ENCODE assay signal across 31 cellular contexts in genomic region chr10:112654794-112655193, GRCh38.
"Had no signal": no experiment of that assay in that cellular context is flagged by ENCODE, and none has a peak within 500 bp of the region (broad histone marks: within the 10 kb centered on the region; RNA-seq: fewer than 3 reads in every experiment).

No MANE protein-coding gene starts in this region.

- H3K4me2 ChIP-seq: neural progenitor cell, smooth muscle cell had no signal

- ATAC-seq: natural killer cell; psoas muscle; right cardiac atrium; sciatic nerve; stimulated activated memory B cell treated with anti-CD40 and anti-IgM and Interleukin-4, amounts not matched to agents 10 μg/mL and 1 μg/mL and 100 μg/mL, for 72 hours; stimulated activated naive CD8-positive, alpha-beta T cell treated with anti-CD3 and anti-CD28 coated beads, Interleukin-15, amount 100 ng/mL, for 72 hours; stimulated activated naive CD8-positive, alpha-beta T cell treated with anti-CD3 and anti-CD28 coated beads, Interleukin-15, Interleukin-2, amounts not matched to agents 100 U/mL and 50 U/mL, for 24 hours; upper lobe of right lung had no signal

- H3K79me2 ChIP-seq: parathyroid adenoma had no signal

- H3K9ac ChIP-seq: neural progenitor cell, parathyroid adenoma had no signal

- DNase-seq: natural killer cell; occipital lobe; ovary; posterior cingulate gyrus; psoas muscle; right cardiac atrium; spleen; stimulated activated CD4-positive, alpha-beta T cell treated with anti-CD3 and anti-CD28 coated beads, Interleukin-12 subunit alpha, Interleukin-12 subunit beta, amount 100 ng/mL, for 4 hours; stimulated activated CD4-positive, alpha-beta T cell treated with anti-CD3 and anti-CD28 coated beads, Interleukin-1b, Interleukin-23, amount 100 ng/mL, for 48 hours; stimulated activated CD4-positive, alpha-beta T cell treated with anti-CD3 and anti-CD28 coated beads, Interleukin-4, amount 100 ng/mL, for 1 hour; stimulated activated CD4-positive, alpha-beta T cell treated with anti-CD3 and anti-CD28 coated beads, Interleukin-4, amount 100 ng/mL, for 4 hours; stimulated activated CD8-positive, alpha-beta memory T cell treated with anti-CD3 and anti-CD28 coated beads, Interleukin-4, amount 100 ng/mL, for 48 hours; stimulated activated naive CD4-positive, alpha-beta T cell; stimulated activated naive CD8-positive, alpha-beta T cell treated with anti-CD3 and anti-CD28 coated beads, Interleukin-15, amount 100 ng/mL, for 72 hours; stimulated activated naive CD8-positive, alpha-beta T cell treated with anti-CD3 and anti-CD28 coated beads, Interleukin-15, Interleukin-2, amounts not matched to agents 100 U/mL and 50 U/mL, for 24 hours; substantia nigra; testis; tibial artery; transverse colon; upper lobe of right lung; uterus had no signal

- H3K9me3 ChIP-seq: ovary, psoas muscle, spleen, suprapubic skin, testis, tibial artery, transverse colon, upper lobe of right lung, uterus had no signal

- H3K4me1 ChIP-seq: parathyroid adenoma, psoas muscle, spleen, suprapubic skin, testis, tibial artery, transverse colon, upper lobe of right lung, uterus had no signal

- H3K4me1 Mint-ChIP-seq: natural killer cell; nephron; stimulated activated memory B cell treated with anti-CD40 and anti-IgM and Interleukin-4, amounts not matched to agents 10 μg/mL and 1 μg/mL and 100 μg/mL, for 72 hours; stimulated activated naive CD8-positive, alpha-beta T cell treated with anti-CD3 and anti-CD28 coated beads, Interleukin-15, amount 100 ng/mL, for 72 hours had no signal

- H3K27me3 Mint-ChIP-seq: progenitor cell of endocrine pancreas; stimulated activated memory B cell treated with anti-CD40 and anti-IgM and Interleukin-4, amounts not matched to agents 10 μg/mL and 1 μg/mL and 100 μg/mL, for 72 hours; stimulated activated naive CD8-positive, alpha-beta T cell treated with anti-CD3 and anti-CD28 coated beads, Interleukin-15, amount 100 ng/mL, for 72 hours; type B pancreatic cell had no signal

- H3K36me3 ChIP-seq: neural progenitor cell, ovary, suprapubic skin, tibial artery, transverse colon, upper lobe of right lung, uterus had no signal

- H3K36me3 Mint-ChIP-seq: natural killer cell, neural progenitor cell, type B pancreatic cell had no signal

- H3K27ac ChIP-seq: ovary, parathyroid adenoma, psoas muscle, skin epidermis, spleen, suprapubic skin, testis, tibial artery, transverse colon, upper lobe of right lung, uterus had no signal

- H2AFZ ChIP-seq: neural progenitor cell, parathyroid adenoma had no signal

- H3K4me3 Mint-ChIP-seq: natural killer cell; nephron; neural progenitor cell; stimulated activated memory B cell treated with anti-CD40 and anti-IgM and Interleukin-4, amounts not matched to agents 10 μg/mL and 1 μg/mL and 100 μg/mL, for 72 hours; stimulated activated naive CD8-positive, alpha-beta T cell treated with anti-CD3 and anti-CD28 coated beads, Interleukin-15, amount 100 ng/mL, for 72 hours; type B pancreatic cell had no signal

- H3K9me3 Mint-ChIP-seq: natural killer cell; nephron; neural progenitor cell; stimulated activated memory B cell treated with anti-CD40 and anti-IgM and Interleukin-4, amounts not matched to agents 10 μg/mL and 1 μg/mL and 100 μg/mL, for 72 hours; stimulated activated naive CD8-positive, alpha-beta T cell treated with anti-CD3 and anti-CD28 coated beads, Interleukin-15, amount 100 ng/mL, for 72 hours; type B pancreatic cell had no signal

- H3K4me3 ChIP-seq: neural progenitor cell, ovary, psoas muscle, skin epidermis, smooth muscle cell, spleen, suprapubic skin, testis, tibial artery, transverse colon, upper lobe of right lung, uterus had no signal

- H3K27ac Mint-ChIP-seq: natural killer cell; nephron; neural progenitor cell; progenitor cell of endocrine pancreas; stimulated activated memory B cell treated with anti-CD40 and anti-IgM and Interleukin-4, amounts not matched to agents 10 μg/mL and 1 μg/mL and 100 μg/mL, for 72 hours; stimulated activated naive CD8-positive, alpha-beta T cell treated with anti-CD3 and anti-CD28 coated beads, Interleukin-15, amount 100 ng/mL, for 72 hours; type B pancreatic cell had no signal

- H3K27me3 ChIP-seq: neural progenitor cell, ovary, spleen, suprapubic skin, testis, tibial artery, transverse colon, upper lobe of right lung, uterus had no signal
